In genomic region chr9:137459601-137460362, GRCh38 we compare ENCODE assay signal across 9 cellular contexts. TPM values are rescaled to one million over a fixed set of nuclear protein-coding genes. Genes with fewer than 3 reads are reported as not detected.
DNase-seq lines count a peak whose midpoint lies in the region; ATAC-seq and TF ChIP-seq lines count a peak whose summit lies in the region.
"Had no signal": no experiment of that assay in that cellular context is flagged by ENCODE, and none has a peak within 500 bp of the region (broad histone marks: within the 10 kb centered on the region; RNA-seq: fewer than 3 reads in every experiment).

No MANE protein-coding gene starts in this region.

- H3K4me3 ChIP-seq in BLaER1 (peak overlapping the region; percentile 79), Panc1 (ENCODE audit: low read depth in 2 of 2, low read length in 2 of 2) (peak overlapping the region; percentile 52 to 60), epithelial cell of esophagus (ENCODE audit: low read length) (peak overlapping the region; percentile 34), neuron (ENCODE audit: low read length) (peak overlapping the region; percentile 73)

- CTCF ChIA-PET in Panc1 (lab: Charles Lee) = interaction anchor here (0.6 kb wide), 1 partner anchor 167 kb away, joined by 9 read pairs; no protein-coding TSS in a partner anchor

- H3K9me3 ChIP-seq in BLaER1 (no peaks in the 10 kb centered on the region), Panc1 (ENCODE audit: control insufficient read depth, insufficient read depth, low read depth, low read length) (no peaks in the 10 kb centered on the region), neuron (ENCODE audit: low read length) (peaks cover 2% of the 10 kb centered on the region)

- peak overlapping the region; percentile 82 for H3K9ac ChIP-seq in BLaER1

- peaks cover 47% of the 10 kb centered on the region for H4K20me1 ChIP-seq in BLaER1

- POLR2A ChIA-PET in Panc1 (lab: Charles Lee) = interaction anchor here (0.6 kb wide), 1 partner anchor 53 kb away, joined by 3 read pairs; no protein-coding TSS in a partner anchor

- ATAC-seq in Panc1 = 0 out of 2 replicates have a peak, but pooled peaks have one; percentile 4
- no peak for ATAC-seq in GM18520 (IDR thresholded peaks at IDR 0.05; ENCODE audit: unreplicated experiment)

- H3K27me3 ChIP-seq in BLaER1 = peaks cover 12% of the 10 kb centered on the region
- H3K27me3 ChIP-seq in Panc1 (ENCODE audit: control insufficient read depth, insufficient read depth, low read length) = no peaks in the 10 kb centered on the region
- no peaks in the 10 kb centered on the region for H3K27me3 ChIP-seq in neuron (ENCODE audit: insufficient read depth, low read length)

- H3K4me1 ChIP-seq in BLaER1 = peaks cover 81% of the 10 kb centered on the region
- peaks cover 25% of the 10 kb centered on the region for H3K4me1 ChIP-seq in Panc1 (ENCODE audit: control insufficient read depth, insufficient read depth, low read length)
- H3K4me1 ChIP-seq in neuron (ENCODE audit: insufficient read depth, low read length) = peaks cover 14% of the 10 kb centered on the region

- in situ Hi-C loops in Panc1 (cut with HindIII; ENCODE audit: low pct_unique_long_range_greater_than_20kb, low sequenced_read_pairs) = no loop called here

- DNase-seq in Panc1 (ENCODE audit: low read depth, low spot score) = no peak
- no peak for DNase-seq in epithelial cell of esophagus (ENCODE audit: low read depth)
- DNase-seq in kidney tubule cell (ENCODE audit: low spot score) = no peak
- no peak for DNase-seq in epidermal melanocyte (ENCODE audit: insufficient read length, low spot score)
- no peak for DNase-seq in DMS79 (lab: John Stamatoyannopoulos, UW)

- H3K27ac ChIP-seq in BLaER1 (peak overlapping the region; percentile 84), Panc1 (ENCODE audit: low read length) (peak overlapping the region; percentile 81)

- H2AFZ ChIP-seq in neuron (ENCODE audit: low read depth, low read length) = peak overlapping the region; percentile 86

- H3K36me3 ChIP-seq in BLaER1 = peaks cover 23% of the 10 kb centered on the region
- no peaks in the 10 kb centered on the region; the same call in 1 of the 2 replicates for H3K36me3 ChIP-seq in Panc1 (ENCODE audit: control insufficient read depth, insufficient read depth, low read length)
- peaks cover 26% of the 10 kb centered on the region for H3K36me3 ChIP-seq in neuron (ENCODE audit: insufficient read depth, low read length)

- BruUV-seq in Panc1 (replicated peaks; lab: Mats Ljungman, UMichigan) = no TSS peak

- TF ChIP-seq CTCF in Panc1 (IDR thresholded peaks at IDR 0.05) (no peak), epithelial cell of esophagus (IDR thresholded peaks at IDR 0.05; ENCODE audit: insufficient read depth, low read depth, low read length, missing control alignments) (no peak)

- H3K4me2 ChIP-seq in BLaER1 = peak overlapping the region; percentile 99

- intact Hi-C loops in Panc1 (cut with micrococcal nuclease; ENCODE audit: unreplicated experiment) = no loop called here

RNA-seq across cellular contexts. Expression of gene NSMF, which starts 0.6 kb away (rescaled TPM):
- total RNA-seq in Panc1 (2021; ENCODE audit: unreplicated experiment) = 40.0 TPM
- 53.6 TPM for polyA plus RNA-seq in Panc1 (2012; ENCODE audit: insufficient read length)

RNA-seq across cellular contexts. Expression of gene ENTPD8, which starts 18.6 kb away (rescaled TPM):
- 3.9 TPM for total RNA-seq in Panc1 (2021; ENCODE audit: unreplicated experiment)
- polyA plus RNA-seq in Panc1 (2012; ENCODE audit: insufficient read length) = 4.2 TPM
- total RNA-seq: SK-MEL-5 had no signal

RNA-seq across cellular contexts. Expression of gene NOXA1, which starts 36.6 kb away (rescaled TPM):
- total RNA-seq in Panc1 (2021; ENCODE audit: unreplicated experiment) = 3.7 TPM
- 5.5 TPM for polyA plus RNA-seq in Panc1 (2012; ENCODE audit: insufficient read length)

RNA-seq across cellular contexts. Expression of gene EXD3, which starts 36.8 kb away (rescaled TPM):
- total RNA-seq in Panc1 (2021; ENCODE audit: unreplicated experiment) = 9.2 TPM
- 14.6 TPM for polyA plus RNA-seq in Panc1 (2012; ENCODE audit: insufficient read length)
